15 cellular contexts compared by ENCODE assay signal in the genomic region with DNA sequence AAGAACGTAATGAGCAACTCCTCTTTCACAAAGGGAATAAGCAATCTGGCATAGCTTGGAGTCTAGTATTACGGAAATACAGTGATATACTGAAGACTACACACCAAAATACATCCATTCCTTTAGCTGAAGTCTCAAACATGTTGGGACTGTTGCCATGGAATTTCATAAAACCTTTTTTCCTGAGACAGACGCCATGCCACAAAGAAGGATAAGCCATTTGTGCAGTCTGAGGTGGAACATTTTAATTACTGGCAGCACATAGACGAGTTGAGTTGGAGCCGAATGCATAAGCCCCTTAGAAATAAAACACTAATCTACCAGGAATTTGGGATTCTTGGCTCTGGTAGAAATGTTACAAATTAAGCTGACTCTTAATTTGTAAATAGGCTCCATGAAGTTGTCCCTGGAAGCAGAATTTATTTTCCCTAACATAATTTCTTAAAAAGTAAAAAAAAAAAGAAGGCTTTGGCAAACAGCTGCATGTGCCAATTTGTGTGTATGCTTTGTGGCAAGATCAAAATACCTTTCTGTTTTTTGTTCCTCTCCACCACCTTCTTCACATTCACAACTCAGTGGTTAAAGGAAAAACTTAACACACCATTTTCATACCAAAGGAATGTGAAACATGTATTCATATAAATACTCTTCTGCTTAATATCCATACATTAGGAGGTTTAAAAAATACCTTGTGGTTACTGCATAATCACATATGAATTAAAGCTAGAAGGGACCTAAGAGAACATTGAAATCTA. TPM values are rescaled to one million over a fixed set of nuclear protein-coding genes. Genes with fewer than 3 reads are reported as not detected.
DNase-seq lines count a peak whose midpoint lies in the region; ATAC-seq and TF ChIP-seq lines count a peak whose summit lies in the region.
"Had no signal": no experiment of that assay in that cellular context is flagged by ENCODE, and none has a peak within 500 bp of the region (broad histone marks: within the 10 kb centered on the region; RNA-seq: fewer than 3 reads in every experiment).

No MANE protein-coding gene starts in this region.

- H3K4me3 Mint-ChIP-seq in activated CD4-positive, alpha-beta memory T cell treated with anti-CD3 and anti-CD28 coated beads for 36 hours = no peak overlapping the region
- H3K4me3 Mint-ChIP-seq in activated CD4-positive, alpha-beta memory T cell treated with anti-CD3 and anti-CD28 coated beads, Interleukin-2, amount 10 ng/mL, durations not matched to agents 7 days and 5 days = no peak overlapping the region
- H3K4me3 Mint-ChIP-seq in chondrocyte (ENCODE audit: unreplicated experiment) = no peak overlapping the region
- H3K4me3 Mint-ChIP-seq in natural killer cell treated with Interleukin-12 subunit alpha and Interleukin-12 subunit beta and Interleukin-15 and Interleukin-18, amount 100 ng/mL, for 72 hours = peak overlapping the region; percentile 13

- no peak overlapping the region for H3K4me2 ChIP-seq in PC-3 (ENCODE audit: low read length)

- ATAC-seq in PC-3 (no peak), GM21515 (IDR thresholded peaks at IDR 0.05; ENCODE audit: unreplicated experiment) (no peak)
- ATAC-seq in natural killer cell treated with Interleukin-12 subunit alpha and Interleukin-12 subunit beta and Interleukin-15 and Interleukin-18, amount 100 ng/mL, for 72 hours = no peak
- ATAC-seq: left lung had no signal

- no TSS peak for BruUV-seq in PC-3 (replicated peaks; lab: Mats Ljungman, UMichigan)

- no peaks in the 10 kb centered on the region for H4K20me1 ChIP-seq in PC-3 (ENCODE audit: low read length)

- no peak for DNase-seq in activated CD4-positive, alpha-beta memory T cell treated with anti-CD3 and anti-CD28 coated beads for 36 hours
- DNase-seq in activated CD4-positive, alpha-beta memory T cell treated with anti-CD3 and anti-CD28 coated beads, Interleukin-2, amount 10 ng/mL, durations not matched to agents 7 days and 5 days = no peak
- DNase-seq in PC-3 (peak; percentile 22), chondrocyte (ENCODE audit: low spot score) (no peak), SKM-1 (lab: John Stamatoyannopoulos, UW; ENCODE audit: unreplicated experiment) (no peak), ACHN (no peak)
- no peak for DNase-seq in natural killer cell treated with Interleukin-12 subunit alpha and Interleukin-12 subunit beta and Interleukin-15 and Interleukin-18, amount 100 ng/mL, for 72 hours (ENCODE audit: low spot score)
- DNase-seq: Calu3; central memory CD4-positive, alpha-beta T cell; left lung; MV-4-11; SW 1271 had no signal

- peaks cover 11% of the 10 kb centered on the region; the same call in 1 of the 2 replicates for H3K27me3 ChIP-seq in PC-3 (ENCODE audit: low read length)

- CTCF ChIA-PET in activated CD4-positive, alpha-beta memory T cell treated with anti-CD3 and anti-CD28 coated beads for 36 hours (lab: Charles Lee) = interaction anchor here (1.2 kb wide), 1 partner anchor 218 kb away, joined by 3 read pairs; the partner anchor contains the start of gene PSMD3
- CTCF ChIA-PET in activated CD4-positive, alpha-beta memory T cell treated with anti-CD3 and anti-CD28 coated beads, Interleukin-2, amount 10 ng/mL, durations not matched to agents 7 days and 5 days (lab: Charles Lee) = interaction anchor here (1.2 kb wide), 1 partner anchor 56 kb away, joined by 3 read pairs; no protein-coding TSS in a partner anchor
- CTCF ChIA-PET in PC-3 (lab: Charles Lee) = no interaction called here

- H3K27me3 Mint-ChIP-seq in activated CD4-positive, alpha-beta memory T cell treated with anti-CD3 and anti-CD28 coated beads for 36 hours = no peaks in the 10 kb centered on the region
- H3K27me3 Mint-ChIP-seq in activated CD4-positive, alpha-beta memory T cell treated with anti-CD3 and anti-CD28 coated beads, Interleukin-2, amount 10 ng/mL, durations not matched to agents 7 days and 5 days = no peaks in the 10 kb centered on the region
- H3K27me3 Mint-ChIP-seq in chondrocyte (ENCODE audit: low read depth) = peaks cover 34% of the 10 kb centered on the region
- no peaks in the 10 kb centered on the region for H3K27me3 Mint-ChIP-seq in natural killer cell treated with Interleukin-12 subunit alpha and Interleukin-12 subunit beta and Interleukin-15 and Interleukin-18, amount 100 ng/mL, for 72 hours

- no peaks in the 10 kb centered on the region for H3K9me3 Mint-ChIP-seq in activated CD4-positive, alpha-beta memory T cell treated with anti-CD3 and anti-CD28 coated beads for 36 hours
- peaks cover 8% of the 10 kb centered on the region for H3K9me3 Mint-ChIP-seq in activated CD4-positive, alpha-beta memory T cell treated with anti-CD3 and anti-CD28 coated beads, Interleukin-2, amount 10 ng/mL, durations not matched to agents 7 days and 5 days
- peaks cover 4% of the 10 kb centered on the region for H3K9me3 Mint-ChIP-seq in chondrocyte (ENCODE audit: low read depth)
- H3K9me3 Mint-ChIP-seq in natural killer cell treated with Interleukin-12 subunit alpha and Interleukin-12 subunit beta and Interleukin-15 and Interleukin-18, amount 100 ng/mL, for 72 hours = no peaks in the 10 kb centered on the region

- H3K4me1 ChIP-seq in PC-3 (ENCODE audit: insufficient read depth, low read length) = no peaks in the 10 kb centered on the region
- H3K4me1 ChIP-seq: left lung had no signal

- H3K9me3 ChIP-seq in PC-3 (ENCODE audit: low read length) = no peaks in the 10 kb centered on the region
- H3K9me3 ChIP-seq: left lung, thoracic aorta had no signal

- H3K9ac ChIP-seq in PC-3 (ENCODE audit: low read length) = no peak overlapping the region

- no peaks in the 10 kb centered on the region for H3K9me2 ChIP-seq in PC-3 (replicated peaks; ENCODE audit: low read length)

- POLR2A ChIA-PET in activated CD4-positive, alpha-beta memory T cell treated with anti-CD3 and anti-CD28 coated beads for 36 hours (lab: Charles Lee) = interaction anchor here (0.6 to 2.4 kb wide), 6 partner anchors 8 to 101 kb away, joined by 3 to 9 read pairs (median 5); partner anchors contain the start of gene IKZF3
- POLR2A ChIA-PET in activated CD4-positive, alpha-beta memory T cell treated with anti-CD3 and anti-CD28 coated beads, Interleukin-2, amount 10 ng/mL, durations not matched to agents 7 days and 5 days (lab: Charles Lee) = interaction anchor here (2.8 kb wide), 1 partner anchor 8 kb away, joined by 7 read pairs; no protein-coding TSS in a partner anchor
- POLR2A ChIA-PET in PC-3 (lab: Charles Lee; ENCODE audit: unreplicated experiment) = interaction anchor here (0.5 kb wide), 1 partner anchor 25 kb away, joined by 3 read pairs; no protein-coding TSS in a partner anchor

- H3K79me2 ChIP-seq in PC-3 (ENCODE audit: low read length) = no peaks in the 10 kb centered on the region

- no peak overlapping the region for H3K27ac ChIP-seq in PC-3 (ENCODE audit: low read length)
- H3K27ac ChIP-seq: left lung, skin epidermis, thoracic aorta had no signal

- peaks cover 54% of the 10 kb centered on the region for H3K36me3 Mint-ChIP-seq in activated CD4-positive, alpha-beta memory T cell treated with anti-CD3 and anti-CD28 coated beads for 36 hours
- H3K36me3 Mint-ChIP-seq in activated CD4-positive, alpha-beta memory T cell treated with anti-CD3 and anti-CD28 coated beads, Interleukin-2, amount 10 ng/mL, durations not matched to agents 7 days and 5 days (ENCODE audit: low read depth) = peaks cover 67% of the 10 kb centered on the region
- no peaks in the 10 kb centered on the region for H3K36me3 Mint-ChIP-seq in chondrocyte (ENCODE audit: low read depth)
- H3K36me3 Mint-ChIP-seq in natural killer cell treated with Interleukin-12 subunit alpha and Interleukin-12 subunit beta and Interleukin-15 and Interleukin-18, amount 100 ng/mL, for 72 hours = peaks cover 39% of the 10 kb centered on the region

- H3K4me1 Mint-ChIP-seq in activated CD4-positive, alpha-beta memory T cell treated with anti-CD3 and anti-CD28 coated beads for 36 hours (ENCODE audit: low read depth) = peaks cover 79% of the 10 kb centered on the region
- peaks cover 56% of the 10 kb centered on the region for H3K4me1 Mint-ChIP-seq in activated CD4-positive, alpha-beta memory T cell treated with anti-CD3 and anti-CD28 coated beads, Interleukin-2, amount 10 ng/mL, durations not matched to agents 7 days and 5 days
- H3K4me1 Mint-ChIP-seq in chondrocyte (ENCODE audit: low read depth) = peaks cover 11% of the 10 kb centered on the region
- H3K4me1 Mint-ChIP-seq in natural killer cell treated with Interleukin-12 subunit alpha and Interleukin-12 subunit beta and Interleukin-15 and Interleukin-18, amount 100 ng/mL, for 72 hours (ENCODE audit: low read depth in 2 of 2) = peaks cover 68 to 74% of the 10 kb centered on the region in 2 donors

- in situ Hi-C loops in ACHN (cut with HindIII; ENCODE audit: low pct_ligation_motif_present, low pct_unique_long_range_greater_than_20kb, low sequenced_read_pairs) = no loop called here

- intact Hi-C loops in activated CD4-positive, alpha-beta memory T cell treated with anti-CD3 and anti-CD28 coated beads for 36 hours (cut with micrococcal nuclease) = no loop called here
- intact Hi-C loops in PC-3 (cut with micrococcal nuclease) = no loop called here

- TF ChIP-seq CTCF in PC-3 (conservative IDR thresholded peaks at IDR 0.05; ENCODE audit: low read depth, low read length) (no peak), chondrocyte (IDR thresholded peaks at IDR 0.05) (no peak)

- no peak overlapping the region for H2AFZ ChIP-seq in PC-3 (ENCODE audit: low read length)

- H3K36me3 ChIP-seq in PC-3 (ENCODE audit: low read depth, low read length) = no peaks in the 10 kb centered on the region
- H3K36me3 ChIP-seq: left lung, thoracic aorta had no signal

- H3K27ac Mint-ChIP-seq in activated CD4-positive, alpha-beta memory T cell treated with anti-CD3 and anti-CD28 coated beads for 36 hours = peak overlapping the region; percentile 46
- no peak overlapping the region for H3K27ac Mint-ChIP-seq in activated CD4-positive, alpha-beta memory T cell treated with anti-CD3 and anti-CD28 coated beads, Interleukin-2, amount 10 ng/mL, durations not matched to agents 7 days and 5 days
- peak overlapping the region; percentile 53 for H3K27ac Mint-ChIP-seq in chondrocyte (ENCODE audit: unreplicated experiment)
- H3K27ac Mint-ChIP-seq in natural killer cell treated with Interleukin-12 subunit alpha and Interleukin-12 subunit beta and Interleukin-15 and Interleukin-18, amount 100 ng/mL, for 72 hours = peak overlapping the region; percentile 97 to 98

- no peak overlapping the region for H3K4me3 ChIP-seq in PC-3 (ENCODE audit: low read length)
- H3K4me3 ChIP-seq: left lung, skin epidermis, thoracic aorta had no signal

- no peaks in the 10 kb centered on the region for H3F3A ChIP-seq in PC-3 (ENCODE audit: low read length, unreplicated experiment)

RNA-seq across cellular contexts. Expression of gene GRB7, which starts 25.5 kb away (rescaled TPM):
- 1 to 10 TPM in 1 of 2 experiments, under 1 TPM in 1; 0.34 to 1.2 TPM for total RNA-seq in activated CD4-positive, alpha-beta memory T cell treated with anti-CD3 and anti-CD28 coated beads for 36 hours
- total RNA-seq in activated CD4-positive, alpha-beta memory T cell treated with anti-CD3 and anti-CD28 coated beads, Interleukin-2, amount 10 ng/mL, durations not matched to agents 7 days and 5 days = under 1 TPM; 0.30 to 0.40 TPM
- total RNA-seq in PC-3 (2014; rRNA removed) (21.2 and 31.3 TPM in 2 replicates), chondrocyte (0.46 to 0.68 TPM in 2 of 3 replicates, not detected in the other)
- under 1 TPM in 1 of 2 donors, not detected in 1; 0.36 TPM for total RNA-seq in natural killer cell treated with Interleukin-12 subunit alpha and Interleukin-12 subunit beta and Interleukin-15 and Interleukin-18, amount 100 ng/mL, for 72 hours

RNA-seq across cellular contexts. Expression of gene MIEN1, which starts 32.9 kb away (rescaled TPM):
- 10 to 100 TPM; 41.0 to 43.8 TPM for total RNA-seq in activated CD4-positive, alpha-beta memory T cell treated with anti-CD3 and anti-CD28 coated beads for 36 hours
- 10 to 100 TPM; 40.1 to 45.1 TPM for total RNA-seq in activated CD4-positive, alpha-beta memory T cell treated with anti-CD3 and anti-CD28 coated beads, Interleukin-2, amount 10 ng/mL, durations not matched to agents 7 days and 5 days
- total RNA-seq in PC-3 (2014; rRNA removed) = 52.0 and 57.8 TPM in 2 replicates
- total RNA-seq in chondrocyte = 45.3 to 48.5 TPM (median 46.5 TPM) in 3 replicates
- 10 to 100 TPM; 56.3 to 64.6 TPM for total RNA-seq in natural killer cell treated with Interleukin-12 subunit alpha and Interleukin-12 subunit beta and Interleukin-15 and Interleukin-18, amount 100 ng/mL, for 72 hours

Comparison
In these comparisons a context has a peak if more than half of its experiments do, and no peak if none do; other contexts are left out.
1. RNA of gene GRB7, which starts 25.5 kb away (total RNA-seq): 21.2 to 31.3 TPM in PC-3; 0.34 to 1.2 TPM in activated CD4-positive, alpha-beta memory T cell treated with anti-CD3 and anti-CD28 coated beads for 36 hours, 0.30 to 0.40 TPM in activated CD4-positive, alpha-beta memory T cell treated with anti-CD3 and anti-CD28 coated beads, Interleukin-2, amount 10 ng/mL, durations not matched to agents 7 days and 5 days, 0.36 TPM in natural killer cell treated with Interleukin-12 subunit alpha and Interleukin-12 subunit beta and Interleukin-15 and Interleukin-18, amount 100 ng/mL, for 72 hours and 0.46 to 0.68 TPM in chondrocyte; every median in the first group is over 10 times any median in the second.